1 cellular context compared by ENCODE assay signal in genomic region chr9:38437193-38437823, GRCh38.
TF ChIP-seq lines count a peak whose summit lies in the region.

No MANE protein-coding gene starts in this region.

TF ChIP-seq in HepG2, 621 proteins besides CTCF, POLR2A, EP300 and RAD21 (continued from another document and continues in another):
- TF ChIP-seq MTERF4 (CRISPR knock-in tag; IDR thresholded peaks at IDR 0.05) (0 out of 2 replicates have a peak, but pooled peaks have one; percentile 56), POLR2AphosphoS2 (IDR thresholded peaks at IDR 0.05; ENCODE audit: low read depth, low read length) (no peak), ZSCAN12 (CRISPR knock-in tag; IDR thresholded peaks at IDR 0.05) (no peak), ZNF713 (CRISPR knock-in tag; IDR thresholded peaks at IDR 0.05) (no peak), CCDC6 (CRISPR knock-in tag; IDR thresholded peaks at IDR 0.05) (peak; percentile 54; the same call in 1 of the 2 replicates), SRF (IDR thresholded peaks at IDR 0.05; ENCODE audit: low read depth, low read length) (no peak), POLR2AphosphoS5 (IDR thresholded peaks at IDR 0.05; ENCODE audit: low read depth, low read length) (peak; percentile 58), NFE2L1 (CRISPR knock-in tag; IDR thresholded peaks at IDR 0.05; ENCODE audit: borderline replicate concordance) (no peak), ZNF33B (CRISPR knock-in tag; IDR thresholded peaks at IDR 0.05) (no peak), ZNF180 (CRISPR knock-in tag; IDR thresholded peaks at IDR 0.05; ENCODE audit: borderline replicate concordance, low read depth) (no peak), ZFX (CRISPR knock-in tag; IDR thresholded peaks at IDR 0.05; ENCODE audit: low read depth) (peak; percentile 47; the same call in 1 of the 2 replicates), HNF4A (CRISPR knock-in tag; IDR thresholded peaks at IDR 0.05) (peak; percentile 26; the same call in 1 of the 2 replicates), MED13 (CRISPR knock-in tag; IDR thresholded peaks at IDR 0.05) (no peak), SP4 (CRISPR knock-in tag; IDR thresholded peaks at IDR 0.05) (no peak; the same call in 1 of the 2 replicates), ZNF672 (CRISPR knock-in tag; IDR thresholded peaks at IDR 0.05) (no peak), PLSCR1 (CRISPR knock-in tag; IDR thresholded peaks at IDR 0.05; ENCODE audit: borderline replicate concordance) (no peak), PBX2 (CRISPR knock-in tag; IDR thresholded peaks at IDR 0.05) (no peak), IRF2 (CRISPR knock-in tag; IDR thresholded peaks at IDR 0.05) (peak; percentile 72), HDAC2 (CRISPR knock-in tag; IDR thresholded peaks at IDR 0.05) (peak; percentile 79; the same call in 1 of the 2 replicates), CREB1 (IDR thresholded peaks at IDR 0.05) (0 out of 2 replicates have a peak, but pooled peaks have one; percentile 21), CREB1 (CRISPR knock-in tag; IDR thresholded peaks at IDR 0.05) (no peak), TRIM24 (CRISPR knock-in tag; IDR thresholded peaks at IDR 0.05) (no peak), ZNF749 (CRISPR knock-in tag; IDR thresholded peaks at IDR 0.05; ENCODE audit: borderline replicate concordance) (no peak), FOXO1 (CRISPR knock-in tag; IDR thresholded peaks at IDR 0.05) (peak; percentile 64), FOXC1 (CRISPR knock-in tag; IDR thresholded peaks at IDR 0.05; ENCODE audit: borderline replicate concordance) (0 out of 2 replicates have a peak, but pooled peaks have one; percentile 68), KLF15 (CRISPR knock-in tag; IDR thresholded peaks at IDR 0.05; ENCODE audit: borderline replicate concordance) (no peak), USF2 (IDR thresholded peaks at IDR 0.05; ENCODE audit: low read depth, low read length) (no peak), USF2 (CRISPR knock-in tag; IDR thresholded peaks at IDR 0.05; ENCODE audit: borderline replicate concordance) (no peak), ZHX2 (IDR thresholded peaks at IDR 0.05; ENCODE audit: low read depth) (no peak), ZHX2 (CRISPR knock-in tag; IDR thresholded peaks at IDR 0.05; ENCODE audit: borderline replicate concordance) (no peak), MYPOP (CRISPR knock-in tag; IDR thresholded peaks at IDR 0.05) (no peak), XBP1 (CRISPR knock-in tag; IDR thresholded peaks at IDR 0.05) (no peak), ZNF207 (IDR thresholded peaks at IDR 0.05; ENCODE audit: borderline replicate concordance) (no peak), SOX13 (IDR thresholded peaks at IDR 0.05) (no peak), SOX13 (CRISPR knock-in tag; conservative IDR thresholded peaks at IDR 0.05 in 1 of 2, IDR thresholded peaks at IDR 0.05 in 1 of 2) (peak in 1 of 2 experiments; percentile 74; a peak in 2 of 4 replicates), ZNF562 (CRISPR knock-in tag; IDR thresholded peaks at IDR 0.05; ENCODE audit: borderline replicate concordance) (no peak), E2F5 (CRISPR knock-in tag; conservative IDR thresholded peaks at IDR 0.05) (no peak), ZNF766 (CRISPR knock-in tag; IDR thresholded peaks at IDR 0.05; ENCODE audit: borderline replicate concordance) (no peak), NFKB2 (CRISPR knock-in tag; IDR thresholded peaks at IDR 0.05; ENCODE audit: borderline replicate concordance) (no peak), ZNF414 (CRISPR knock-in tag; IDR thresholded peaks at IDR 0.05) (no peak), SCMH1 (CRISPR knock-in tag; IDR thresholded peaks at IDR 0.05; ENCODE audit: borderline replicate concordance) (no peak), ZFP36L1 (CRISPR knock-in tag; IDR thresholded peaks at IDR 0.05) (no peak), SNRNP70 (IDR thresholded peaks at IDR 0.05; ENCODE audit: low read depth, low read length) (no peak), MLLT10 (CRISPR knock-in tag; IDR thresholded peaks at IDR 0.05) (no peak), HMG20A (CRISPR knock-in tag; IDR thresholded peaks at IDR 0.05; ENCODE audit: borderline replicate concordance) (peak; percentile 71; the same call in 1 of the 2 replicates), ZNF12 (CRISPR knock-in tag; IDR thresholded peaks at IDR 0.05) (no peak), SETDB1 (CRISPR knock-in tag; IDR thresholded peaks at IDR 0.05; ENCODE audit: borderline replicate concordance) (no peak), NR1H2 (CRISPR knock-in tag; IDR thresholded peaks at IDR 0.05; ENCODE audit: borderline replicate concordance, low read depth) (no peak), HNF4G (IDR thresholded peaks at IDR 0.05; ENCODE audit: borderline replicate concordance, low read depth, low read length) (no peak), HNF4G (CRISPR knock-in tag; IDR thresholded peaks at IDR 0.05; ENCODE audit: borderline replicate concordance, low read depth) (no peak), HOXA3 (CRISPR knock-in tag; IDR thresholded peaks at IDR 0.05) (no peak; the same call in 1 of the 2 replicates), U2AF2 (IDR thresholded peaks at IDR 0.05; ENCODE audit: low read depth, low read length) (no peak), CREB3 (CRISPR knock-in tag; IDR thresholded peaks at IDR 0.05) (no peak), KAT8 (CRISPR knock-in tag; IDR thresholded peaks at IDR 0.05) (peak; percentile 90), SOX5 (CRISPR knock-in tag; IDR thresholded peaks at IDR 0.05; ENCODE audit: borderline replicate concordance) (peak; percentile 74), YY1 (IDR thresholded peaks at IDR 0.05; ENCODE audit: insufficient read depth, insufficient replicate concordance, low read depth, low read length) (no peak), MEIS1 (CRISPR knock-in tag; IDR thresholded peaks at IDR 0.05; ENCODE audit: borderline replicate concordance) (no peak)
